ENCODE assay signal across 12 cellular contexts in the genomic region with DNA sequence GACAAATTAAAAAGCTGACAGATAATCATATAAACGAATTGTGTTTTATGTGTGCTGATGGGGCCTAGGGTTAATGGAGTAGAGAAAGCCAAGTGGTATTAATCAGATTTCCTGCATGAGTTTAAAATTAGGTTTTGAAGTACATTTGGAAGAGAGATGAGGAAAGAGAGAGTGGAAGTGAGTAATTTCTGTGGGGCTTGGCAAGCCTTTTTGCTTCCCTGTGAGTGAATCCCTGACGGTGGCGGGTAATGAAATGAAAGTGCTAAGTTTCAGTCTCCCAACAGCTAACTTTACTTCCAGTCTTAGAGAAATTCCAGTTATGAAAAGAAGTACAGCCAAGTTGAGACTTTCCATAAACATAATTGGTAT.
DNase-seq lines count a peak whose midpoint lies in the region; ATAC-seq and TF ChIP-seq lines count a peak whose summit lies in the region.
"Had no signal": no experiment of that assay in that cellular context is flagged by ENCODE, and none has a peak within 500 bp of the region (broad histone marks: within the 10 kb centered on the region; RNA-seq: fewer than 3 reads in every experiment).

No MANE protein-coding gene starts in this region.

- peaks cover 3% of the 10 kb centered on the region; the same call in 1 of the 2 replicates for H3K9me1 ChIP-seq in IMR-90 (ENCODE audit: insufficient read depth, low read length)

- H3K14ac ChIP-seq in IMR-90 (replicated peaks; ENCODE audit: low read depth, low read length) = peak overlapping the region; percentile 56; the same call in 1 of the 2 replicates

- no peaks in the 10 kb centered on the region for H4K20me1 ChIP-seq in IMR-90 (ENCODE audit: insufficient read depth, low read length)

- intact Hi-C loops in IMR-90 (cut with micrococcal nuclease) = loop anchor here (5.0 to 10.0 kb wide), 3 partner anchors 90 to 425 kb away; no protein-coding TSS in a partner anchor

- H2BK15ac ChIP-seq in IMR-90 (ENCODE audit: low read depth, low read length) = no peak overlapping the region

- no peak overlapping the region for H4K5ac ChIP-seq in IMR-90 (ENCODE audit: low read depth, low read length)

- H3K79me1 ChIP-seq in IMR-90 (ENCODE audit: low read depth in 1 of 2, low read length in 2 of 2) = peaks cover 0 to 15% of the 10 kb centered on the region in 2 experiments

- H3K9me3 Mint-ChIP-seq in progenitor cell of endocrine pancreas (ENCODE audit: low read depth) = no peaks in the 10 kb centered on the region
- H3K9me3 Mint-ChIP-seq: T-helper 2 cell treated with Interferon-gamma antibody and Interleukin-4, amounts not matched to agents 5 μg/mL and 100 μg/mL, for 36 hours had no signal

- H3K23ac ChIP-seq in IMR-90 (ENCODE audit: low read depth, low read length) = peak overlapping the region; percentile 25; the same call in 1 of the 2 replicates

- peak overlapping the region; percentile 30; the same call in 1 of the 2 replicates for H3K4me3 ChIP-seq in IMR-90 (ENCODE audit: insufficient read depth, low read depth, low read length)
- H3K4me3 ChIP-seq: thyroid gland had no signal

- peak overlapping the region; percentile 43; the same call in 1 of the 2 replicates for H3K9ac ChIP-seq in IMR-90 (ENCODE audit: low read depth, low read length)
- H3K9ac ChIP-seq: parathyroid adenoma had no signal

- H2BK5ac ChIP-seq in IMR-90 (ENCODE audit: low read depth, low read length, poor library complexity, severe bottlenecking) = peak overlapping the region; percentile 93

- peak overlapping the region; percentile 66 for H2BK120ac ChIP-seq in IMR-90 (ENCODE audit: low read depth, low read length)

- H3K9me3 ChIP-seq in IMR-90 (ENCODE audit: control insufficient read depth, insufficient read depth, low read length) = no peaks in the 10 kb centered on the region
- H3K9me3 ChIP-seq: thyroid gland had no signal

- dilution Hi-C loops in IMR-90 (cut with HindIII; ENCODE audit: low sequenced_read_pairs, unreplicated experiment) = no loop called here

- H4K8ac ChIP-seq in IMR-90 (ENCODE audit: low read depth in 2 of 2, low read length in 2 of 2) = peak overlapping the region; percentile 30 to 81; a peak in 3 of 4 replicates

- H3K4me1 ChIP-seq in IMR-90 (ENCODE audit: control insufficient read depth, insufficient read depth, low read length) = peaks cover 5% of the 10 kb centered on the region
- H3K4me1 ChIP-seq: parathyroid adenoma had no signal

- TF ChIP-seq CTCF in IMR-90 (conservative IDR thresholded peaks at IDR 0.05; ENCODE audit: low read depth, low read length) = no peak
- no peak for TF ChIP-seq CTCF in progenitor cell of endocrine pancreas (IDR thresholded peaks at IDR 0.05; ENCODE audit: unreplicated experiment)

- no peak for TF ChIP-seq POLR2A in IMR-90 (IDR thresholded peaks at IDR 0.05; ENCODE audit: low read depth, low read length)

- peak overlapping the region; percentile 34; the same call in 1 of the 2 replicates for H3K56ac ChIP-seq in IMR-90 (ENCODE audit: extremely low read depth, insufficient read depth, low read length)

- peak overlapping the region; percentile 17; the same call in 1 of the 2 replicates for H3K27ac ChIP-seq in IMR-90 (ENCODE audit: insufficient read depth, low read length)
- H3K27ac ChIP-seq: parathyroid adenoma had no signal

- no peak overlapping the region for H3K27ac Mint-ChIP-seq in progenitor cell of endocrine pancreas
- H3K27ac Mint-ChIP-seq: T-helper 2 cell treated with Interferon-gamma antibody and Interleukin-4, amounts not matched to agents 5 μg/mL and 100 μg/mL, for 36 hours had no signal

- no peak overlapping the region for H3K4ac ChIP-seq in IMR-90 (ENCODE audit: low read depth, low read length)

- DNase-seq in AG08395 (ENCODE audit: low spot score) = peak; percentile 51
- peak; percentile 78 for DNase-seq in IMR-90
- DNase-seq in dermis microvascular lymphatic vessel endothelial cell (ENCODE audit: low read depth in 2 of 2) = peak; percentile 75 to 80
- DNase-seq in mucosa of gallbladder (ENCODE audit: low spot score) = peak; percentile 26
- no peak for DNase-seq in progenitor cell of endocrine pancreas (ENCODE audit: low spot score, unreplicated experiment)
- DNase-seq in HK-2 (ENCODE audit: unreplicated experiment) = no peak
- DNase-seq: DMS153, thyroid gland had no signal

- no peak for TF ChIP-seq RAD21 in IMR-90 (IDR thresholded peaks at IDR 0.05; ENCODE audit: low read length)

- H3K27me3 Mint-ChIP-seq in progenitor cell of endocrine pancreas = no peaks in the 10 kb centered on the region

- no peaks in the 10 kb centered on the region for H3K36me3 ChIP-seq in IMR-90 (ENCODE audit: control insufficient read depth, insufficient read depth, low read length)
- H3K36me3 ChIP-seq: thyroid gland had no signal

- CTCF ChIA-PET in IMR-90 (lab: Yijun Ruan, JAX) = interaction anchor here (0.6 to 1.0 kb wide), 3 partner anchors 15 to 500 kb away, joined by 3 read pairs; no protein-coding TSS in a partner anchor

- H3K27me3 ChIP-seq in IMR-90 (ENCODE audit: control insufficient read depth, insufficient read depth, low read length) = no peaks in the 10 kb centered on the region
- H3K27me3 ChIP-seq: thyroid gland had no signal

- H2BK20ac ChIP-seq in IMR-90 (ENCODE audit: low read depth, low read length) = 0 out of 2 replicates have a peak overlapping the region, but pooled peaks have one; percentile 1

- H4K91ac ChIP-seq in IMR-90 (ENCODE audit: insufficient read depth, low read depth, low read length) = no peak overlapping the region; the same call in 1 of the 2 replicates

- no peak overlapping the region for H2AFZ ChIP-seq in IMR-90 (replicated peaks; ENCODE audit: low read length, poor library complexity)
- H2AFZ ChIP-seq: parathyroid adenoma had no signal

- peak overlapping the region; percentile 11; the same call in 1 of the 2 replicates for H3K18ac ChIP-seq in IMR-90 (ENCODE audit: low read depth, low read length)

- ATAC-seq in IMR-90 (ENCODE audit: low read depth) (peak; percentile 46), GM21529 (IDR thresholded peaks at IDR 0.05; ENCODE audit: unreplicated experiment) (no peak), GM18858 (IDR thresholded peaks at IDR 0.05; ENCODE audit: unreplicated experiment) (no peak)

- no peak overlapping the region for H2AK9ac ChIP-seq in IMR-90 (replicated peaks; ENCODE audit: low read depth, low read length, poor library complexity)

- in situ Hi-C loops in IMR-90 (cut with MboI; ENCODE audit: low sequenced_read_pairs) = no loop called here

- H3K4me2 ChIP-seq in IMR-90 (ENCODE audit: low read depth, low read length) = peak overlapping the region; percentile 74

- WGBS in IMR-90 (ENCODE audit: extremely low coverage in 2 of 2, insufficient read length in 1 of 2), 2 experiments = no CpG with 5 or more reads among the region's 3 CpGs

- no peak overlapping the region for H2AK5ac ChIP-seq in IMR-90 (ENCODE audit: low read depth, low read length)

- POLR2A ChIA-PET in IMR-90 (lab: Charles Lee; ENCODE audit: unreplicated experiment) = no interaction called here

- no peak overlapping the region for H3K4me3 Mint-ChIP-seq in progenitor cell of endocrine pancreas (ENCODE audit: low read depth)
- H3K4me3 Mint-ChIP-seq: T-helper 2 cell treated with Interferon-gamma antibody and Interleukin-4, amounts not matched to agents 5 μg/mL and 100 μg/mL, for 36 hours had no signal

- peaks cover 5% of the 10 kb centered on the region for H3K36me3 Mint-ChIP-seq in progenitor cell of endocrine pancreas (ENCODE audit: insufficient read depth)

- peaks cover 5% of the 10 kb centered on the region for H3K4me1 Mint-ChIP-seq in progenitor cell of endocrine pancreas (ENCODE audit: low read depth)

- BruUV-seq in IMR-90 (replicated peaks; lab: Mats Ljungman, UMichigan) = no TSS peak

TF ChIP-seq in IMR-90, 13 proteins besides CTCF, POLR2A, EP300 and RAD21:
- TF ChIP-seq SMC3 (IDR thresholded peaks at IDR 0.05; ENCODE audit: low read depth, low read length) (no peak), NFE2L2 (IDR thresholded peaks at IDR 0.05; ENCODE audit: low read depth, low read length) (no peak), RCOR1 (IDR thresholded peaks at IDR 0.05; ENCODE audit: insufficient replicate concordance, low read length) (no peak), RFX5 (IDR thresholded peaks at IDR 0.05; ENCODE audit: low read depth, low read length) (no peak), BHLHE40 (IDR thresholded peaks at IDR 0.05; ENCODE audit: low read depth, low read length) (no peak), MAFK (IDR thresholded peaks at IDR 0.05; ENCODE audit: low read depth, low read length) (no peak), MXI1 (IDR thresholded peaks at IDR 0.05; ENCODE audit: borderline replicate concordance, low read depth, low read length) (no peak), CEBPB (IDR thresholded peaks at IDR 0.05; ENCODE audit: low read depth, low read length) (no peak), MAZ (IDR thresholded peaks at IDR 0.05; ENCODE audit: borderline replicate concordance, low read depth, low read length) (no peak), CHD1 (IDR thresholded peaks at IDR 0.05; ENCODE audit: low read depth, low read length) (no peak), FOS (IDR thresholded peaks at IDR 0.05; ENCODE audit: low read depth, low read length) (no peak)
- TF ChIP-seq, protein P1, sequence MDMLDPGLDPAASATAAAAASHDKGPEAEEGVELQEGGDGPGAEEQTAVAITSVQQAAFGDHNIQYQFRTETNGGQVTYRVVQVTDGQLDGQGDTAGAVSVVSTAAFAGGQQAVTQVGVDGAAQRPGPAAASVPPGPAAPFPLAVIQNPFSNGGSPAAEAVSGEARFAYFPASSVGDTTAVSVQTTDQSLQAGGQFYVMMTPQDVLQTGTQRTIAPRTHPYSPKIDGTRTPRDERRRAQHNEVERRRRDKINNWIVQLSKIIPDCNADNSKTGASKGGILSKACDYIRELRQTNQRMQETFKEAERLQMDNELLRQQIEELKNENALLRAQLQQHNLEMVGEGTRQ (IDR thresholded peaks at IDR 0.05; ENCODE audit: low read depth, low read length) = no peak
- TF ChIP-seq, protein P2, sequence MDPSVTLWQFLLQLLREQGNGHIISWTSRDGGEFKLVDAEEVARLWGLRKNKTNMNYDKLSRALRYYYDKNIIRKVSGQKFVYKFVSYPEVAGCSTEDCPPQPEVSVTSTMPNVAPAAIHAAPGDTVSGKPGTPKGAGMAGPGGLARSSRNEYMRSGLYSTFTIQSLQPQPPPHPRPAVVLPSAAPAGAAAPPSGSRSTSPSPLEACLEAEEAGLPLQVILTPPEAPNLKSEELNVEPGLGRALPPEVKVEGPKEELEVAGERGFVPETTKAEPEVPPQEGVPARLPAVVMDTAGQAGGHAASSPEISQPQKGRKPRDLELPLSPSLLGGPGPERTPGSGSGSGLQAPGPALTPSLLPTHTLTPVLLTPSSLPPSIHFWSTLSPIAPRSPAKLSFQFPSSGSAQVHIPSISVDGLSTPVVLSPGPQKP (IDR thresholded peaks at IDR 0.05; ENCODE audit: borderline replicate concordance, low read depth, low read length) = no peak

Comparison
In these comparisons a context has a peak if more than half of its experiments do, and no peak if none do; other contexts are left out.
1. DNase-seq: peak in AG08395 (single experiment), IMR-90 (single experiment), dermis microvascular lymphatic vessel endothelial cell (2 of 2) and mucosa of gallbladder (single experiment); none in progenitor cell of endocrine pancreas (single experiment) and HK-2 (single experiment).